In the genomic region with DNA sequence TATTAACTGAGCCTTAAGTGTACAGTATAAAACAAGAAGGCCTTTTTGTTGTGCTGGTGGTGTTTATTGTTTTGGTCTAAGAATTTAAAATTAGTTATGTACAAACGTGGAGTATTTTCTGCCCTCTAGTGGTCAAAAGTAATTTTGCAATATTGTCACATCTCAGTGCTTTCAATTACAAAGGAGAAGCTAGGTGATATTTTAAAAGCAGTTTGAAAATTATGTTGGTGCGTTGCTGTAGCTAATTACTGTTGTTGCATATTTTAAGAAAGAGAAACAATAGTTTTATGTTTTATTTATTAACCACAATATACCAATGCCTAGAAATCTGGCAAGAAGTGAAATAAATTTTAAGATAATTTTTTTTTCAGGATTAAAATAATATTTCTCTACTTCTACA, we compare ENCODE assay signal across 9 cellular contexts. TPM values are rescaled to one million over a fixed set of nuclear protein-coding genes. Genes with fewer than 3 reads are reported as not detected.
A peak's percentile ranks its signal among the peaks of the same experiment; 100 is the strongest.
DNase-seq lines count a peak whose midpoint lies in the region; ATAC-seq and TF ChIP-seq lines count a peak whose summit lies in the region.
"Had no signal": no experiment of that assay in that cellular context is flagged by ENCODE, and none has a peak within 500 bp of the region (broad histone marks: within the 10 kb centered on the region; RNA-seq: fewer than 3 reads in every experiment).

No MANE protein-coding gene starts in this region.

- H3K9me3 ChIP-seq in testis = no peaks in the 10 kb centered on the region

- no peak overlapping the region for H3K27ac Mint-ChIP-seq in natural killer cell
- no peak overlapping the region for H3K27ac Mint-ChIP-seq in natural killer cell treated with Interleukin-12 subunit alpha and Interleukin-12 subunit beta and Interleukin-15 and Interleukin-18, amount 100 ng/mL, for 72 hours
- H3K27ac Mint-ChIP-seq: dendritic cell treated with granulocyte-macrophage colony-stimulating factor and Interleukin-4, amounts not matched to agents 40 ng/mL and 50 ng/mL, for 4 days had no signal

- ATAC-seq in natural killer cell (peak in 1 of 3 donors; percentile 55), GM18505 (IDR thresholded peaks at IDR 0.05; ENCODE audit: unreplicated experiment) (no peak)
- no peak for ATAC-seq in natural killer cell treated with Interleukin-12 subunit alpha and Interleukin-12 subunit beta and Interleukin-15 and Interleukin-18, amount 100 ng/mL, for 72 hours

- TF ChIP-seq POLR2A in testis (IDR thresholded peaks at IDR 0.05) (no peak), GM18505 (IDR thresholded peaks at IDR 0.05; ENCODE audit: borderline replicate concordance, extremely low read depth, insufficient read depth, insufficient read length) (no peak)

- H3K4me3 ChIP-seq in WI38 (ENCODE audit: low read depth, low read length) (no peak overlapping the region), testis (no peak overlapping the region)

- H3K4me3 Mint-ChIP-seq in natural killer cell = no peak overlapping the region
- no peak overlapping the region for H3K4me3 Mint-ChIP-seq in natural killer cell treated with Interleukin-12 subunit alpha and Interleukin-12 subunit beta and Interleukin-15 and Interleukin-18, amount 100 ng/mL, for 72 hours
- H3K4me3 Mint-ChIP-seq: dendritic cell treated with granulocyte-macrophage colony-stimulating factor and Interleukin-4, amounts not matched to agents 40 ng/mL and 50 ng/mL, for 4 days had no signal

- intact Hi-C loops in natural killer cell (cut with micrococcal nuclease) = no loop called here
- intact Hi-C loops in testis (cut with DNase I; ENCODE audit: low total_unique reads) = no loop called here

- no peaks in the 10 kb centered on the region for H3K27me3 ChIP-seq in testis

- no peak overlapping the region for H3K27ac ChIP-seq in testis

- H3K27me3 Mint-ChIP-seq in natural killer cell (ENCODE audit: low read depth in 2 of 2) = peaks cover 20 to 36% of the 10 kb centered on the region in 2 donors
- peaks cover 6 to 26% of the 10 kb centered on the region in 2 donors for H3K27me3 Mint-ChIP-seq in natural killer cell treated with Interleukin-12 subunit alpha and Interleukin-12 subunit beta and Interleukin-15 and Interleukin-18, amount 100 ng/mL, for 72 hours

- DNase-seq in natural killer cell (no peak), NCI-H1694 (lab: John Stamatoyannopoulos, UW) (peak; percentile 76), iPS-NIHi11 (ENCODE audit: low spot score) (peak; percentile 28), testis (no peak)
- DNase-seq in natural killer cell treated with Interleukin-12 subunit alpha and Interleukin-12 subunit beta and Interleukin-15 and Interleukin-18, amount 100 ng/mL, for 72 hours (ENCODE audit: low spot score) = no peak
- no peak for DNase-seq in activated CD4-positive, CD25-positive, alpha-beta regulatory T cell (lab: John Stamatoyannopoulos, UW)

- H3K9me3 Mint-ChIP-seq in natural killer cell = no peaks in the 10 kb centered on the region
- no peaks in the 10 kb centered on the region for H3K9me3 Mint-ChIP-seq in natural killer cell treated with Interleukin-12 subunit alpha and Interleukin-12 subunit beta and Interleukin-15 and Interleukin-18, amount 100 ng/mL, for 72 hours
- H3K9me3 Mint-ChIP-seq: dendritic cell treated with granulocyte-macrophage colony-stimulating factor and Interleukin-4, amounts not matched to agents 40 ng/mL and 50 ng/mL, for 4 days had no signal

- H3K36me3 Mint-ChIP-seq in natural killer cell = no peaks in the 10 kb centered on the region
- no peaks in the 10 kb centered on the region for H3K36me3 Mint-ChIP-seq in natural killer cell treated with Interleukin-12 subunit alpha and Interleukin-12 subunit beta and Interleukin-15 and Interleukin-18, amount 100 ng/mL, for 72 hours

- H3K4me1 ChIP-seq in testis = no peaks in the 10 kb centered on the region

- 10 to 12% methylated on average over 2 of the region's 2 CpGs for WGBS in testis, 2 donors

- no peaks in the 10 kb centered on the region for H3K36me3 ChIP-seq in testis (ENCODE audit: low read depth, missing control alignments)

- H3K4me1 Mint-ChIP-seq in natural killer cell = no peaks in the 10 kb centered on the region
- no peaks in the 10 kb centered on the region for H3K4me1 Mint-ChIP-seq in natural killer cell treated with Interleukin-12 subunit alpha and Interleukin-12 subunit beta and Interleukin-15 and Interleukin-18, amount 100 ng/mL, for 72 hours (ENCODE audit: low read depth in 2 of 2)

- peak; percentile 85 for TF ChIP-seq CTCF in natural killer cell (IDR thresholded peaks at IDR 0.05)
- peak; percentile 30; the same call in 1 of the 2 replicates for TF ChIP-seq CTCF in WI38 (IDR thresholded peaks at IDR 0.05; ENCODE audit: low read depth, low read length)
- TF ChIP-seq CTCF in testis (IDR thresholded peaks at IDR 0.05) = peak; percentile 46 to 92 (median 61)

RNA-seq across cellular contexts. Expression of gene NPVF, which starts 11.4 kb away (rescaled TPM):
- total RNA-seq in natural killer cell = not detected
- not detected for total RNA-seq in natural killer cell treated with Interleukin-12 subunit alpha and Interleukin-12 subunit beta and Interleukin-15 and Interleukin-18, amount 100 ng/mL, for 72 hours
- total RNA-seq in testis = not detected
- polyA plus RNA-seq in testis (ENCODE audit: insufficient read depth, low read depth, low replicate concordance) = not detected

Comparison
In these comparisons a context has a peak if more than half of its experiments do, and no peak if none do; other contexts are left out.
1. DNase-seq: peak in NCI-H1694 (single experiment) and iPS-NIHi11 (single experiment); none in natural killer cell (single experiment), natural killer cell treated with Interleukin-12 subunit alpha and Interleukin-12 subunit beta and Interleukin-15 and Interleukin-18, amount 100 ng/mL, for 72 hours (single experiment), testis (single experiment) and activated CD4-positive, CD25-positive, alpha-beta regulatory T cell (0 of 4).
2. CTCF ChIP-seq: peak in every context shown above with its lines; median percentile 85 in natural killer cell; 61 in testis; 30 in WI38.